Comparison of ENCODE assay signal across 10 cellular contexts in genomic region chr16:90020838-90021382, GRCh38. TPM values are rescaled to one million over a fixed set of nuclear protein-coding genes. Genes with fewer than 3 reads are reported as not detected.
DNase-seq lines count a peak whose midpoint lies in the region; TF ChIP-seq lines count a peak whose summit lies in the region.
"Had no signal": no experiment of that assay in that cellular context is flagged by ENCODE, and none has a peak within 500 bp of the region (broad histone marks: within the 10 kb centered on the region; RNA-seq: fewer than 3 reads in every experiment).

No MANE protein-coding gene starts in this region.

- H3K36me3 Mint-ChIP-seq in activated T-helper 2 cell treated with anti-CD3 and anti-CD28 coated beads, Interferon-gamma antibody, Interleukin-2, Interleukin-4, amounts not matched to agents 10 μg/mL and 5 μg/mL and 100 μg/mL, durations not matched to agents 14 hours and 24 hours and 36 hours (ENCODE audit: low read depth) = peaks cover 4% of the 10 kb centered on the region

- intact Hi-C loops in activated T-helper 2 cell treated with anti-CD3 and anti-CD28 coated beads, Interferon-gamma antibody, Interleukin-2, Interleukin-4, amounts not matched to agents 10 μg/mL and 5 μg/mL and 100 μg/mL, durations not matched to agents 14 hours and 24 hours and 36 hours (cut with micrococcal nuclease) = no loop called here

- H3K4me3 ChIP-seq in AG10803 (ENCODE audit: low read length) (no peak overlapping the region), GM12865 (ENCODE audit: low read depth, low read length) (no peak overlapping the region)

- peaks cover 27% of the 10 kb centered on the region for H3K27me3 Mint-ChIP-seq in activated T-helper 2 cell treated with anti-CD3 and anti-CD28 coated beads, Interferon-gamma antibody, Interleukin-2, Interleukin-4, amounts not matched to agents 10 μg/mL and 5 μg/mL and 100 μg/mL, durations not matched to agents 14 hours and 24 hours and 36 hours (ENCODE audit: low read depth)

- peak overlapping the region; percentile 13 for H3K4me3 Mint-ChIP-seq in activated T-helper 2 cell treated with anti-CD3 and anti-CD28 coated beads, Interferon-gamma antibody, Interleukin-2, Interleukin-4, amounts not matched to agents 10 μg/mL and 5 μg/mL and 100 μg/mL, durations not matched to agents 14 hours and 24 hours and 36 hours (ENCODE audit: low read depth)

- H3K27ac ChIP-seq in layer of hippocampus (ENCODE audit: low read depth, low read length) = peak overlapping the region; percentile 64

- peaks cover 9% of the 10 kb centered on the region for H3K4me1 Mint-ChIP-seq in activated T-helper 2 cell treated with anti-CD3 and anti-CD28 coated beads, Interferon-gamma antibody, Interleukin-2, Interleukin-4, amounts not matched to agents 10 μg/mL and 5 μg/mL and 100 μg/mL, durations not matched to agents 14 hours and 24 hours and 36 hours (ENCODE audit: low read depth)

- no peak for TF ChIP-seq CTCF in AG10803 (conservative IDR thresholded peaks at IDR 0.05; ENCODE audit: low read length)
- TF ChIP-seq CTCF in GM12865 (IDR thresholded peaks at IDR 0.05; ENCODE audit: insufficient read depth, low read depth, low read length, missing control alignments) = no peak

- H3K27ac Mint-ChIP-seq in activated T-helper 2 cell treated with anti-CD3 and anti-CD28 coated beads, Interferon-gamma antibody, Interleukin-2, Interleukin-4, amounts not matched to agents 10 μg/mL and 5 μg/mL and 100 μg/mL, durations not matched to agents 14 hours and 24 hours and 36 hours = no peak overlapping the region

- peaks cover 5% of the 10 kb centered on the region for H3K9me3 Mint-ChIP-seq in activated T-helper 2 cell treated with anti-CD3 and anti-CD28 coated beads, Interferon-gamma antibody, Interleukin-2, Interleukin-4, amounts not matched to agents 10 μg/mL and 5 μg/mL and 100 μg/mL, durations not matched to agents 14 hours and 24 hours and 36 hours

- H3K27me3 ChIP-seq in layer of hippocampus (ENCODE audit: control insufficient read depth, insufficient read depth, low read length) = no peaks in the 10 kb centered on the region

- DNase-seq in AG10803 (ENCODE audit: low read depth) (peak; percentile 3), GM12865 (ENCODE audit: low read depth) (peak; percentile 24), GF-D8 (lab: John Stamatoyannopoulos, UW) (no peak), mesenteric fat pad (ENCODE audit: low spot score) (no peak), OCI-M2 (lab: John Stamatoyannopoulos, UW; ENCODE audit: unreplicated experiment) (no peak)
- no peak for DNase-seq in activated T-helper 2 cell treated with anti-CD3 and anti-CD28 coated beads, Interferon-gamma antibody, Interleukin-2, Interleukin-4, amounts not matched to agents 10 μg/mL and 5 μg/mL and 100 μg/mL, durations not matched to agents 14 hours and 24 hours and 36 hours (ENCODE audit: low spot score)
- DNase-seq in activated T-cell treated with anti-CD3 and anti-CD28 coated beads, Interleukin-2, amount 50 U/mL, for 48 hours = no peak

RNA-seq across cellular contexts. Expression of gene DBNDD1, which starts 1.7 kb away (rescaled TPM):
- total RNA-seq in activated T-helper 2 cell treated with anti-CD3 and anti-CD28 coated beads, Interferon-gamma antibody, Interleukin-2, Interleukin-4, amounts not matched to agents 10 μg/mL and 5 μg/mL and 100 μg/mL, durations not matched to agents 14 hours and 24 hours and 36 hours = 0.43 and 0.69 TPM in 2 replicates
- 2.6 TPM for total RNA-seq in mesenteric fat pad

RNA-seq across cellular contexts. Expression of gene PRDM7, which starts 56.2 kb away (rescaled TPM):
- not detected in 2 replicates for total RNA-seq in activated T-helper 2 cell treated with anti-CD3 and anti-CD28 coated beads, Interferon-gamma antibody, Interleukin-2, Interleukin-4, amounts not matched to agents 10 μg/mL and 5 μg/mL and 100 μg/mL, durations not matched to agents 14 hours and 24 hours and 36 hours
- total RNA-seq in mesenteric fat pad = not detected
- total RNA-seq: activated naive CD4-positive, alpha-beta T cell treated with anti-CD3 and anti-CD28 coated beads, Interleukin-2, amount 50 U/mL, for 72 hours; kidney epithelial cell had no signal

Comparison
In these comparisons a context has a peak if more than half of its experiments do, and no peak if none do; other contexts are left out.
1. DNase-seq: peak in AG10803 (single experiment) and GM12865 (single experiment); none in activated T-helper 2 cell treated with anti-CD3 and anti-CD28 coated beads, Interferon-gamma antibody, Interleukin-2, Interleukin-4, amounts not matched to agents 10 μg/mL and 5 μg/mL and 100 μg/mL, durations not matched to agents 14 hours and 24 hours and 36 hours (single experiment), GF-D8 (single experiment), mesenteric fat pad (single experiment), OCI-M2 (single experiment) and activated T-cell treated with anti-CD3 and anti-CD28 coated beads, Interleukin-2, amount 50 U/mL, for 48 hours (0 of 2).